25 cellular contexts compared by ENCODE assay signal in the genomic region with DNA sequence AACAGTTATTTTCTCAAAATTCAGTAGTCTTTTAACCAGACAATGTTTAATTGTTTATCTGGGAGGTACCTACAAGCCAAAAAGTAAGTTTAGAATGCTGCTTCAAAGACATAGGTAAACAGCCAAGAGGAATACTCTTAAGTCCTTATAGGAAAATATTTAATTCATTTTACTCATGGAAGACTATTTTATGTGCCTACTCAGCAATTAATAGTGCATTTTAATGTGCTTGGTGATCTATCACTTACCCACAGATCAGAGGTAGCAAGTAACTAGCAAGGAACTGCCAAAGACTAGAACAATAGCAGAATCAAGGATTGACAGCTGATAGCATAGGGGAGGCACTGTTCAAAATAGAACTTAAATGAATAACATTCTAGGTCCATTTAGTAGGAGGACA.
"Had no signal": no experiment of that assay in that cellular context is flagged by ENCODE, and none has a peak within 500 bp of the region (broad histone marks: within the 10 kb centered on the region; RNA-seq: fewer than 3 reads in every experiment).

No MANE protein-coding gene starts in this region.

- FAIRE-seq: pancreas, small intestine, urothelium cell line had no signal

- ATAC-seq: mucosa of descending colon; naive thymus-derived CD4-positive, alpha-beta T cell; natural killer cell treated with Interleukin-12 subunit alpha and Interleukin-12 subunit beta and Interleukin-15 and Interleukin-18, amount 100 ng/mL, for 72 hours; pancreas; right cardiac atrium; stimulated activated effector memory CD8-positive, alpha-beta T cell treated with anti-CD3 and anti-CD28 coated beads, Interleukin-12 subunit alpha, Interleukin-12 subunit beta, amount 100 ng/mL, for 72 hours; upper lobe of right lung had no signal

- H3K4me1 ChIP-seq: prostate gland, suprapubic skin, tibial artery, upper lobe of right lung had no signal

- H3K36me3 ChIP-seq: pancreas, prostate gland, suprapubic skin had no signal

- DNase-seq: hypothalamus; immature natural killer cell; left ventricle myocardium inferior; midbrain; mucosa of descending colon; naive thymus-derived CD4-positive, alpha-beta T cell; pancreas; posterior cingulate gyrus; retina; right cardiac atrium; sigmoid colon; small intestine; spleen; stimulated activated CD4-positive, alpha-beta T cell treated with anti-CD3 and anti-CD28 coated beads, Interleukin-4, amount 100 ng/mL, for 24 hours; stimulated activated naive CD4-positive, alpha-beta T cell; tibial artery; trophoblast cell; upper lobe of right lung had no signal

- H3K27me3 ChIP-seq: pancreas, sigmoid colon, spleen, suprapubic skin, tibial artery, upper lobe of right lung had no signal

- H3K27ac ChIP-seq: left ventricle myocardium inferior, pancreas, prostate gland, sigmoid colon, spleen, suprapubic skin, thoracic aorta, tibial artery, upper lobe of right lung had no signal

- H3K4me3 ChIP-seq: left ventricle myocardium inferior, lung, mucosa of descending colon, pancreas, prostate gland, sigmoid colon, spleen, suprapubic skin, thoracic aorta, tibial artery, upper lobe of right lung had no signal

- H3K9me3 ChIP-seq: left ventricle myocardium inferior, mucosa of descending colon, pancreas, prostate gland, sigmoid colon, spleen, suprapubic skin, thoracic aorta, tibial artery, upper lobe of right lung had no signal
